Comparison of ENCODE assay signal across 13 cellular contexts in the genomic region with DNA sequence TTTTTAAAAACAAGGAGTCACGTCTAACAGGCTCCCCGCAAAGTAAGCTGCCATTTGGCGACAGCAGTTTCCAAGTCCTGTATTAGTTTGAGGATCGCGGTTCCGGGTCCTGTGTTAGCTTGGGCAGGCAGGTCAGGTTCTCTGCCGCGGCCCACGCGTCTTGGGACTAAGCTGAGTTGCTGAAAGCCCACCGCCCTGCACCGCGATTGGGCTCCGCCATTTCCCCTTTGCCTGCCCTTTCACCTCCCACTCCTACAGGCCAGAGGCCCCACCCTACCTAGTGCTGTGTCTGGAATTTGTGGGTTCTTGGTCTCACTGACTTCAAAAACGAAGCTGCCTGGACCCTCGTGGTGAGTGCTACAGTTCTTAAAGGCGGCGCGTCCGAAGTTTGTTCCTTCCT. TPM values are rescaled to one million over a fixed set of nuclear protein-coding genes. Genes with fewer than 3 reads are reported as not detected.
DNase-seq lines count a peak whose midpoint lies in the region; ATAC-seq, FAIRE-seq and TF ChIP-seq lines count a peak whose summit lies in the region.
"Had no signal": no experiment of that assay in that cellular context is flagged by ENCODE, and none has a peak within 500 bp of the region (broad histone marks: within the 10 kb centered on the region; RNA-seq: fewer than 3 reads in every experiment).

No MANE protein-coding gene starts in this region.

- TF ChIP-seq CTCF in HepG2 (CRISPR knock-in tag; IDR thresholded peaks at IDR 0.05): no peak
- no peak for TF ChIP-seq CTCF in right lobe of liver (IDR thresholded peaks at IDR 0.05)
- TF ChIP-seq CTCF in K562 (IDR thresholded peaks at IDR 0.05 in 2 of 3, conservative IDR thresholded peaks at IDR 0.05 in 1 of 3; ENCODE audit: insufficient read depth in 2 of 3, low read depth in 1 of 3, low read length in 3 of 3): no peak
- no peak for TF ChIP-seq CTCF in spleen (IDR thresholded peaks at IDR 0.05 in 8 of 11, conservative IDR thresholded peaks at IDR 0.05 in 3 of 11)
- TF ChIP-seq CTCF in type B pancreatic cell (conservative IDR thresholded peaks at IDR 0.05): no peak

- CTCF ChIA-PET in HepG2 (lab: Yijun Ruan, JAX; ENCODE audit: low intra/inter-chr PET ratio, low total read pairs): no interaction called here
- CTCF ChIA-PET in K562 (lab: Yijun Ruan, JAX; ENCODE audit: low intra/inter-chr PET ratio): no interaction called here

- H3K27me3 Mint-ChIP-seq in type B pancreatic cell: no peaks in the 10 kb centered on the region
- H3K27me3 Mint-ChIP-seq: CD8-positive, alpha-beta memory T cell had no signal

- H4K20me1 ChIP-seq in HepG2 (ENCODE audit: insufficient read depth, low read length) (0 out of 2 replicates have a peak, but pooled peaks cover 6% of the 10 kb centered on the region), K562 (replicated peaks; ENCODE audit: control insufficient read depth, insufficient read depth, low read length) (peaks cover 6% of the 10 kb centered on the region; the same call in 1 of the 2 replicates)

- POLR2A ChIA-PET in HepG2 (lab: Yijun Ruan, JAX) (no interaction called here), K562 (lab: Yijun Ruan, JAX) (interaction anchor here (0.9 to 2.0 kb wide), 8 partner anchors 8 to 52 kb away, joined by 3 to 9 read pairs (median 4); no protein-coding TSS in a partner anchor)

- H3K27ac Mint-ChIP-seq in type B pancreatic cell: no peak overlapping the region

- H3K27me3 ChIP-seq in HepG2 (ENCODE audit: control insufficient read depth in 1 of 2, insufficient read depth in 2 of 2, low read length in 2 of 2): no peaks in the 10 kb centered on the region
- H3K27me3 ChIP-seq in right lobe of liver: no peaks in the 10 kb centered on the region
- no peaks in the 10 kb centered on the region for H3K27me3 ChIP-seq in K562 (ENCODE audit: control insufficient read depth in 2 of 2, insufficient read depth in 2 of 2, low read length in 2 of 2)
- H3K27me3 ChIP-seq in spleen (replicated peaks in 1 of 7): no peaks in the 10 kb centered on the region
- H3K27me3 ChIP-seq: BLaER1 had no signal

- no peaks in the 10 kb centered on the region for H3K9me1 ChIP-seq in K562 (ENCODE audit: control insufficient read depth, insufficient read depth, low read length)

- H3K36me3 ChIP-seq in HepG2 (replicated peaks in 1 of 2; ENCODE audit: control insufficient read depth in 1 of 2, insufficient read depth in 2 of 2, low read length in 2 of 2) (peaks cover 5 to 28% of the 10 kb centered on the region in 2 experiments; a peak in 4 of 5 replicates), right lobe of liver (peaks cover 0 to 7% (median 1%) of the 10 kb centered on the region in 4 donors), K562 (ENCODE audit: control insufficient read depth, insufficient read depth, low read length) (peaks cover 11% of the 10 kb centered on the region; the same call in 2 of the 3 replicates), spleen (peaks cover 0 to 78% (median 14%) of the 10 kb centered on the region in 6 donors)

- TF ChIP-seq EP300 in HepG2 (IDR thresholded peaks at IDR 0.05; ENCODE audit: low read depth in 2 of 2, low read length in 2 of 2) (no peak), HepG2 (CRISPR knock-in tag; IDR thresholded peaks at IDR 0.05; ENCODE audit: borderline replicate concordance) (no peak), K562 (IDR thresholded peaks at IDR 0.05; ENCODE audit: low read length) (no peak)

- in situ Hi-C loops in HepG2 (cut with HindIII; ENCODE audit: extremely low pct_ligation_motif_present, low pct_unique_long_range_greater_than_20kb) (no loop called here), K562 (cut with MboI) (no loop called here)

- H3K4me1 Mint-ChIP-seq in type B pancreatic cell (ENCODE audit: unreplicated experiment): peaks cover 19% of the 10 kb centered on the region

- H2AFZ ChIP-seq in HepG2 (ENCODE audit: low read length): no peak overlapping the region
- peak overlapping the region; percentile 58 for H2AFZ ChIP-seq in K562 (ENCODE audit: low read depth, low read length)

- no peak for FAIRE-seq in HepG2 (lab: Jason Lieb, UNC)
- FAIRE-seq in K562 (lab: Jason Lieb, UNC): no peak
- FAIRE-seq: HTR-8/SVneo had no signal

- no peak overlapping the region for H3K4me3 Mint-ChIP-seq in type B pancreatic cell

- no peaks in the 10 kb centered on the region for H3K9me3 ChIP-seq in HepG2 (ENCODE audit: low read length)
- H3K9me3 ChIP-seq in right lobe of liver: no peaks in the 10 kb centered on the region
- no peaks in the 10 kb centered on the region for H3K9me3 ChIP-seq in K562 (replicated peaks; ENCODE audit: control insufficient read depth, insufficient read depth, low read depth, low read length)
- no peaks in the 10 kb centered on the region for H3K9me3 ChIP-seq in spleen
- H3K9me3 ChIP-seq: Caco-2 had no signal

- H3K36me3 Mint-ChIP-seq in type B pancreatic cell: peaks cover 9% of the 10 kb centered on the region

- H3K27ac ChIP-seq in HepG2 (ENCODE audit: extremely low read length, insufficient read depth, low read length) (no peak overlapping the region), right lobe of liver (no peak overlapping the region), K562 (ENCODE audit: extremely low read depth, low read depth, low read length) (peak overlapping the region; percentile 72), spleen (peak overlapping the region in 6 of 8 donors; percentile 9 to 82 (median 56))
- H3K27ac ChIP-seq: BLaER1 had no signal

- DNase-seq in HepG2 (ENCODE audit: low spot score) (no peak), right lobe of liver (no peak), K562 (ENCODE audit: extremely low read depth in 1 of 4, low spot score in 3 of 4) (peak in 1 of 4 experiments; percentile 28), spleen (peak; percentile 79), type B pancreatic cell (ENCODE audit: extremely low spot score, unreplicated experiment) (no peak), NCI-H446 (lab: John Stamatoyannopoulos, UW) (no peak), germinal center (ENCODE audit: low spot score) (no peak)
- DNase-seq: 8988T; Caco-2; CD8-positive, alpha-beta memory T cell; DND-41 had no signal

- no peak for ATAC-seq in HepG2
- ATAC-seq in right lobe of liver: no peak
- ATAC-seq in K562: peak; percentile 49

- TF ChIP-seq POLR2A in HepG2 (IDR thresholded peaks at IDR 0.05; ENCODE audit: insufficient read depth in 1 of 2, low read depth in 2 of 2, low read length in 2 of 2) (no peak), right lobe of liver (IDR thresholded peaks at IDR 0.05) (no peak), K562 (conservative IDR thresholded peaks at IDR 0.05) (no peak), spleen (IDR thresholded peaks at IDR 0.05) (no peak)

- H3K9me3 Mint-ChIP-seq in type B pancreatic cell: no peaks in the 10 kb centered on the region
- H3K9me3 Mint-ChIP-seq: CD8-positive, alpha-beta memory T cell had no signal

- H3K9ac ChIP-seq in HepG2 (ENCODE audit: insufficient read depth, low read depth, low read length) (no peak overlapping the region), K562 (ENCODE audit: insufficient read depth in 1 of 2, low read depth in 2 of 2, low read length in 2 of 2) (peak overlapping the region; percentile 43 to 83)
- H3K9ac ChIP-seq: BLaER1 had no signal

- intact Hi-C loops in HepG2 (cut with micrococcal nuclease; ENCODE audit: unreplicated experiment): no loop called here
- intact Hi-C loops in right lobe of liver (cut with DNase I): no loop called here
- intact Hi-C loops in K562 (cut with micrococcal nuclease): no loop called here
- intact Hi-C loops in spleen (cut with DNase I; ENCODE audit: low total_unique reads): no loop called here

- no peak for TF ChIP-seq RAD21 in HepG2 (CRISPR knock-in tag; IDR thresholded peaks at IDR 0.05)
- TF ChIP-seq RAD21 in K562 (CRISPR knock-in tag; conservative IDR thresholded peaks at IDR 0.05 in 1 of 2, IDR thresholded peaks at IDR 0.05 in 1 of 2): no peak

- 99% methylated on average over 20 of the region's 20 CpGs for WGBS in HepG2 (ENCODE audit: low lambda C conversion rate)
- WGBS in right lobe of liver (ENCODE audit: insufficient coverage, low coverage, low lambda C conversion rate, missing lambda C conversion rate): 86% methylated on average over 9 of the region's 20 CpGs
- WGBS in K562 (ENCODE audit: insufficient coverage, low coverage, missing lambda C conversion rate): 25% methylated on average over 10 of the region's 20 CpGs
- 95 to 97% (median 96%) methylated on average over 20 of the region's 20 CpGs for WGBS in spleen, 5 donors

- no TSS peak for BruUV-seq in HepG2 (replicated peaks; lab: Mats Ljungman, UMichigan)
- BruUV-seq in K562 (replicated peaks; lab: Mats Ljungman, UMichigan): no TSS peak

- peaks cover 56% of the 10 kb centered on the region for H3K79me2 ChIP-seq in HepG2 (ENCODE audit: insufficient read depth, low read length)
- peaks cover 41% of the 10 kb centered on the region for H3K79me2 ChIP-seq in K562 (ENCODE audit: control insufficient read depth, insufficient read depth, low read length)

- no peak overlapping the region for H3K4me2 ChIP-seq in HepG2 (ENCODE audit: low read depth, low read length)
- H3K4me2 ChIP-seq in K562 (ENCODE audit: insufficient read depth, low read length): peak overlapping the region; percentile 63
- H3K4me2 ChIP-seq: BLaER1 had no signal

- H3K4me1 ChIP-seq in HepG2 (ENCODE audit: insufficient read depth, low read length) (peaks cover 32% of the 10 kb centered on the region), right lobe of liver (peaks cover 0 to 22% (median 0%) of the 10 kb centered on the region in 4 donors), K562 (replicated peaks in 1 of 2; ENCODE audit: control insufficient read depth in 2 of 2, insufficient read depth in 2 of 2, low read length in 2 of 2) (peaks cover 21 to 27% of the 10 kb centered on the region in 2 experiments), spleen (peaks cover 7 to 87% (median 34%) of the 10 kb centered on the region in 6 donors)

- no peak overlapping the region for H3K4me3 ChIP-seq in HepG2 (replicated peaks in 1 of 3; ENCODE audit: insufficient read depth in 1 of 3, low read depth in 2 of 3, low read length in 3 of 3)
- H3K4me3 ChIP-seq in right lobe of liver: no peak overlapping the region
- H3K4me3 ChIP-seq in K562: peak overlapping the region; percentile 5; the same call in 1 of the 2 replicates
- H3K4me3 ChIP-seq in spleen: peak overlapping the region in 1 of 8 donors; percentile 24
- H3K4me3 ChIP-seq: BLaER1 had no signal

RNA-seq across cellular contexts. Expression of a gene that starts 6.8 kb away (rescaled TPM):
- total RNA-seq in HepG2 (2016; rRNA removed; fragmentation: Illumina TruSeq; extraction: Trizol): 42.6 and 66.0 TPM in 2 replicates
- total RNA-seq in HepG2 (2016; cell fraction: cytosol; rRNA removed; fragmentation: Illumina TruSeq; extraction: Trizol; ENCODE audit: low read depth): 6.9 and 7.5 TPM in 2 replicates
- total RNA-seq in HepG2 (2016; cell fraction: insoluble cytoplasmic fraction; rRNA removed; fragmentation: Illumina TruSeq; extraction: Trizol): 42.5 and 60.1 TPM in 2 replicates
- total RNA-seq in HepG2 (2016; cell fraction: membrane; rRNA removed; fragmentation: Illumina TruSeq; extraction: Trizol): 11.9 and 14.2 TPM in 2 replicates
- total RNA-seq in HepG2 (2016; cell fraction: nucleus; rRNA removed; fragmentation: Illumina TruSeq; extraction: Trizol): 39.9 and 41.3 TPM in 2 replicates
- polyA plus RNA-seq in HepG2 (2011; rRNA removed): 40.5 and 41.2 TPM in 2 replicates
- polyA plus RNA-seq in HepG2 (2011; cell fraction: cytosol; rRNA removed): 26.6 and 37.6 TPM in 2 replicates
- 50.5 and 50.9 TPM in 2 replicates for polyA plus RNA-seq in HepG2 (2011; cell fraction: nucleus; rRNA removed)
- 31.7 and 34.6 TPM in 2 replicates for polyA plus RNA-seq in HepG2 (2012)
- polyA plus RNA-seq in HepG2 (2016; cell fraction: cytosol; fragmentation: Illumina TruSeq; extraction: Trizol; ENCODE audit: low read depth): 0.78 and 1.1 TPM in 2 replicates
- 35.1 and 36.9 TPM in 2 replicates for polyA plus RNA-seq in HepG2 (2016; cell fraction: insoluble cytoplasmic fraction; fragmentation: Illumina TruSeq; extraction: Trizol; ENCODE audit: low read depth)
- 2.5 and 3.1 TPM in 2 replicates for polyA plus RNA-seq in HepG2 (2016; cell fraction: membrane; fragmentation: Illumina TruSeq; extraction: Trizol; ENCODE audit: low read depth)
- polyA plus RNA-seq in HepG2 (2016; cell fraction: nucleus; fragmentation: Illumina TruSeq; extraction: Trizol; ENCODE audit: insufficient read depth, low read depth): 27.5 and 31.1 TPM in 2 replicates
- 62.2 and 74.0 TPM in 2 replicates for polyA minus RNA-seq in HepG2 (2011; rRNA and poly(A)+ RNA removed; ENCODE audit: low replicate concordance)
- 41.5 and 47.8 TPM in 2 replicates for polyA minus RNA-seq in HepG2 (2011; cell fraction: cytosol; rRNA and poly(A)+ RNA removed)
- 88.5 and 130 TPM in 2 replicates for polyA minus RNA-seq in HepG2 (2011; cell fraction: nucleus; rRNA and poly(A)+ RNA removed)
- total RNA-seq in right lobe of liver: 10 to 100 TPM; 23.0 to 41.2 (median 36.5) TPM
- 34.3 and 63.7 TPM in 2 replicates for total RNA-seq in K562 (2011; cell fraction: chromatin; rRNA removed; ENCODE audit: low replicate concordance)
- total RNA-seq in K562 (2011; cell fraction: nucleolus; rRNA removed): 19.5 and 21.2 TPM in 2 replicates
- 26.8 and 36.2 TPM in 2 replicates for total RNA-seq in K562 (2011; cell fraction: nucleoplasm; rRNA removed)
- total RNA-seq in K562 (2014; rRNA removed): 12.8 and 14.0 TPM in 2 replicates
- total RNA-seq in K562 (2014; rRNA removed; fragmentation: Illumina TruSeq; extraction: Trizol): 19.9 and 21.0 TPM in 2 replicates
- 24.7 and 26.3 TPM in 2 replicates for total RNA-seq in K562 (2015; rRNA removed; fragmentation: Illumina TruSeq; extraction: Trizol)
- total RNA-seq in K562 (2021): 18.8 and 19.3 TPM in 2 replicates
- polyA plus RNA-seq in K562 (2011; rRNA removed): 17.3 and 21.9 TPM in 2 replicates
- polyA plus RNA-seq in K562 (2011; cell fraction: cytosol; rRNA removed): 11.4 and 12.4 TPM in 2 replicates
- polyA plus RNA-seq in K562 (2011; cell fraction: nucleus; rRNA removed): 23.9 and 24.2 TPM in 2 replicates
- polyA plus RNA-seq in K562 (2012): 15.9 and 26.8 TPM in 2 replicates
- polyA plus RNA-seq in K562 (2014; fragmentation: Illumina TruSeq; extraction: Trizol): 18.4 and 21.4 TPM in 2 replicates
- polyA plus RNA-seq in K562 (2014; fragmentation: Nextera tagmentation; extraction: Ambion mirVana): 10 to 100 TPM in 1 of 2 experiments, 1 to 10 TPM in 1; 6.3 to 16.0 TPM
- 13.6 and 15.2 TPM in 2 replicates for polyA plus RNA-seq in K562 (2014; rRNA removed)
- 38.4 and 47.6 TPM in 2 replicates for polyA minus RNA-seq in K562 (2011; rRNA and poly(A)+ RNA removed)
- 11.2 and 16.6 TPM in 2 replicates for polyA minus RNA-seq in K562 (2011; cell fraction: cytosol; rRNA and poly(A)+ RNA removed)
- polyA minus RNA-seq in K562 (2011; cell fraction: nucleus; rRNA and poly(A)+ RNA removed): 20.2 and 27.4 TPM in 2 replicates
- total RNA-seq in spleen: 100 to 1,000 TPM in 1 of 7 donors, 10 to 100 TPM in 6; 47.7 to 107 (median 75.5) TPM
- polyA plus RNA-seq in spleen: 10 to 100 TPM; 10.8 to 15.7 (median 12.2) TPM
- total RNA-seq in type B pancreatic cell (ENCODE audit: low replicate concordance): 22.1 and 30.3 TPM in 2 replicates

Comparison
In these comparisons a context has a peak if more than half of its experiments do, and no peak if none do; other contexts are left out.
1. H3K27ac ChIP-seq: peak in K562 (single experiment) and spleen (6 of 8); none in HepG2 (single experiment) and right lobe of liver (0 of 3).